ENCODE assay signal across 1 cellular context in genomic region chr1:165630629-165631402, GRCh38.
TF ChIP-seq lines count a peak whose summit lies in the region.

Gene MGST3 (plus strand): TSS chr1:165631234. CDS start chr1:165649848, 18,614 bp downstream.

TF ChIP-seq in HepG2, 621 proteins besides CTCF, POLR2A, EP300 and RAD21 (continued from another document and continues in another):
- TF ChIP-seq ZNF232 (CRISPR knock-in tag; IDR thresholded peaks at IDR 0.05; ENCODE audit: borderline replicate concordance) (peak; percentile 83), ZNF562 (CRISPR knock-in tag; IDR thresholded peaks at IDR 0.05; ENCODE audit: borderline replicate concordance) (no peak), CBX1 (IDR thresholded peaks at IDR 0.05; ENCODE audit: low read depth) (no peak), ZNF329 (CRISPR knock-in tag; IDR thresholded peaks at IDR 0.05; ENCODE audit: low read depth) (peak; percentile 38; the same call in 1 of the 2 replicates), DMTF1 (CRISPR knock-in tag; IDR thresholded peaks at IDR 0.05) (no peak), ZNF225 (CRISPR knock-in tag; IDR thresholded peaks at IDR 0.05) (no peak; the same call in 1 of the 2 replicates), BRF2 (CRISPR knock-in tag; IDR thresholded peaks at IDR 0.05) (no peak; the same call in none of the 2 replicates), ATAD3A (CRISPR knock-in tag; IDR thresholded peaks at IDR 0.05) (no peak), SP140L (CRISPR knock-in tag; IDR thresholded peaks at IDR 0.05; ENCODE audit: borderline replicate concordance) (no peak), AKNA (CRISPR knock-in tag; IDR thresholded peaks at IDR 0.05; ENCODE audit: borderline replicate concordance) (0 out of 2 replicates have a peak, but pooled peaks have one; percentile 61), ZNF251 (CRISPR knock-in tag; IDR thresholded peaks at IDR 0.05) (no peak), ZNF33A (CRISPR knock-in tag; IDR thresholded peaks at IDR 0.05; ENCODE audit: borderline replicate concordance) (no peak), ARNTL (CRISPR knock-in tag; IDR thresholded peaks at IDR 0.05) (peak; percentile 22; the same call in 1 of the 2 replicates), TCF7 (IDR thresholded peaks at IDR 0.05; ENCODE audit: low read depth) (no peak), TGIF2 (CRISPR knock-in tag; IDR thresholded peaks at IDR 0.05) (no peak), ARID3A (IDR thresholded peaks at IDR 0.05; ENCODE audit: low read depth, low read length) (no peak), PRPF4 (IDR thresholded peaks at IDR 0.05; ENCODE audit: low read depth, low read length, poor library complexity, severe bottlenecking) (no peak), CENPBD1 (CRISPR knock-in tag; IDR thresholded peaks at IDR 0.05; ENCODE audit: borderline replicate concordance, low read depth) (no peak), ZBTB21 (CRISPR knock-in tag; IDR thresholded peaks at IDR 0.05) (no peak), RXRA (CRISPR knock-in tag; IDR thresholded peaks at IDR 0.05) (peak; percentile 30; the same call in 1 of the 2 replicates), ZKSCAN5 (CRISPR knock-in tag; IDR thresholded peaks at IDR 0.05) (no peak; the same call in 1 of the 2 replicates), BATF2 (CRISPR knock-in tag; IDR thresholded peaks at IDR 0.05) (no peak), YEATS2 (CRISPR knock-in tag; IDR thresholded peaks at IDR 0.05; ENCODE audit: borderline replicate concordance) (peak; percentile 79), ZNF142 (CRISPR knock-in tag; IDR thresholded peaks at IDR 0.05) (peak; percentile 63; the same call in 1 of the 2 replicates), ZBTB20 (CRISPR knock-in tag; IDR thresholded peaks at IDR 0.05; ENCODE audit: borderline replicate concordance, low read depth) (no peak), TBP (CRISPR knock-in tag; IDR thresholded peaks at IDR 0.05) (no peak), ZNF879 (CRISPR knock-in tag; IDR thresholded peaks at IDR 0.05) (no peak), JDP2 (CRISPR knock-in tag; IDR thresholded peaks at IDR 0.05; ENCODE audit: borderline replicate concordance) (no peak), ZC3H4 (CRISPR knock-in tag; IDR thresholded peaks at IDR 0.05; ENCODE audit: borderline replicate concordance) (no peak), NCOR1 (IDR thresholded peaks at IDR 0.05; ENCODE audit: borderline replicate concordance, low read length) (0 out of 2 replicates have a peak, but pooled peaks have one; percentile 10), PRDM15 (CRISPR knock-in tag; IDR thresholded peaks at IDR 0.05) (no peak), PTBP1 (IDR thresholded peaks at IDR 0.05; ENCODE audit: low read depth, low read length, poor library complexity, severe bottlenecking) (no peak), ZNF382 (CRISPR knock-in tag; IDR thresholded peaks at IDR 0.05; ENCODE audit: borderline replicate concordance) (no peak), E2F5 (CRISPR knock-in tag; conservative IDR thresholded peaks at IDR 0.05) (peak; percentile 28; the same call in 1 of the 2 replicates), FLYWCH1 (CRISPR knock-in tag; IDR thresholded peaks at IDR 0.05) (no peak), ZNF777 (CRISPR knock-in tag; IDR thresholded peaks at IDR 0.05) (peak; percentile 71), HDAC1 (CRISPR knock-in tag; IDR thresholded peaks at IDR 0.05) (0 out of 2 replicates have a peak, but pooled peaks have one; percentile 16), ZNF337 (CRISPR knock-in tag; IDR thresholded peaks at IDR 0.05; ENCODE audit: borderline replicate concordance, low read depth) (no peak)
